ENCODE assay signal across 10 cellular contexts in genomic region chr1:203652718-203653461, GRCh38. TPM values are rescaled to one million over a fixed set of nuclear protein-coding genes. Genes with fewer than 3 reads are reported as not detected.
DNase-seq lines count a peak whose midpoint lies in the region; ATAC-seq lines count a peak whose summit lies in the region.
"Had no signal": no experiment of that assay in that cellular context is flagged by ENCODE, and none has a peak within 500 bp of the region (broad histone marks: within the 10 kb centered on the region; RNA-seq: fewer than 3 reads in every experiment).

No MANE protein-coding gene starts in this region.

- peaks cover 61% of the 10 kb centered on the region for H3K4me1 Mint-ChIP-seq in activated naive CD8-positive, alpha-beta T cell treated with anti-CD3 and anti-CD28 coated beads for 36 hours
- peaks cover 24 to 90% (median 56%) of the 10 kb centered on the region in 4 donors for H3K4me1 Mint-ChIP-seq in naive thymus-derived CD8-positive, alpha-beta T cell

- ATAC-seq in HG02852 (IDR thresholded peaks at IDR 0.05; ENCODE audit: unreplicated experiment) (peak; percentile 47), HG02588 (IDR thresholded peaks at IDR 0.05; ENCODE audit: unreplicated experiment) (no peak), HG02678 (IDR thresholded peaks at IDR 0.05; ENCODE audit: unreplicated experiment) (no peak), esophagus mucosa (no peak)
- ATAC-seq in naive thymus-derived CD8-positive, alpha-beta T cell: peak; percentile 52 to 68

- H3K27ac Mint-ChIP-seq in activated naive CD8-positive, alpha-beta T cell treated with anti-CD3 and anti-CD28 coated beads for 36 hours: peak overlapping the region; percentile 90
- H3K27ac Mint-ChIP-seq in naive thymus-derived CD8-positive, alpha-beta T cell: peak overlapping the region; percentile 84 to 94 (median 90)

- H3K27me3 Mint-ChIP-seq in activated naive CD8-positive, alpha-beta T cell treated with anti-CD3 and anti-CD28 coated beads for 36 hours: no peaks in the 10 kb centered on the region
- H3K27me3 Mint-ChIP-seq in naive thymus-derived CD8-positive, alpha-beta T cell: no peaks in the 10 kb centered on the region

- H3K36me3 Mint-ChIP-seq in activated naive CD8-positive, alpha-beta T cell treated with anti-CD3 and anti-CD28 coated beads for 36 hours: no peaks in the 10 kb centered on the region
- peaks cover 0 to 1% (median 0%) of the 10 kb centered on the region in 3 donors for H3K36me3 Mint-ChIP-seq in naive thymus-derived CD8-positive, alpha-beta T cell

- DNase-seq in CD1c-positive myeloid dendritic cell (ENCODE audit: extremely low spot score) (peak; percentile 42), UCSD-AML1 (lab: John Stamatoyannopoulos, UW; ENCODE audit: unreplicated experiment) (no peak)
- DNase-seq in activated naive CD8-positive, alpha-beta T cell treated with anti-CD3 and anti-CD28 coated beads for 36 hours: no peak
- DNase-seq in naive thymus-derived CD8-positive, alpha-beta T cell: peak in 3 of 10 donors; percentile 55 to 62 (median 60)
- DNase-seq: activated gamma-delta T cell, SK-N-SH had no signal

- no peaks in the 10 kb centered on the region for H3K9me3 Mint-ChIP-seq in activated naive CD8-positive, alpha-beta T cell treated with anti-CD3 and anti-CD28 coated beads for 36 hours
- no peaks in the 10 kb centered on the region for H3K9me3 Mint-ChIP-seq in naive thymus-derived CD8-positive, alpha-beta T cell

- peak overlapping the region; percentile 5 for H3K4me3 Mint-ChIP-seq in activated naive CD8-positive, alpha-beta T cell treated with anti-CD3 and anti-CD28 coated beads for 36 hours
- peak overlapping the region in 9 of 10 donors; percentile 23 to 72 (median 46) for H3K4me3 Mint-ChIP-seq in naive thymus-derived CD8-positive, alpha-beta T cell

- POLR2A ChIA-PET in naive thymus-derived CD8-positive, alpha-beta T cell (lab: Charles Lee): interaction anchor here (0.9 to 3.9 kb wide), 7 partner anchors 20 to 46 kb away, joined by 3 to 26 read pairs (median 6); partner anchors contain the start of gene ATP2B4

RNA-seq across cellular contexts. Expression of gene ATP2B4, which starts 26.3 kb away (rescaled TPM):
- total RNA-seq in activated naive CD8-positive, alpha-beta T cell treated with anti-CD3 and anti-CD28 coated beads for 36 hours: 1 to 10 TPM; 5.3 to 6.4 TPM
- total RNA-seq in naive thymus-derived CD8-positive, alpha-beta T cell: 10 to 100 TPM; 46.8 to 49.5 TPM
- polyA plus RNA-seq in naive thymus-derived CD8-positive, alpha-beta T cell: 10 to 100 TPM in 1 of 3 donors, 1 to 10 TPM in 2; 4.3 to 17.4 (median 5.3) TPM
- 28.3 TPM for total RNA-seq in esophagus mucosa

Comparison
In these comparisons a context has a peak if more than half of its experiments do, and no peak if none do; other contexts are left out.
1. ATAC-seq: peak in HG02852 (single experiment) and naive thymus-derived CD8-positive, alpha-beta T cell (2 of 2); none in HG02588 (single experiment), HG02678 (single experiment) and esophagus mucosa (single experiment).